Comparison of ENCODE assay signal across 11 cellular contexts in the genomic region with DNA sequence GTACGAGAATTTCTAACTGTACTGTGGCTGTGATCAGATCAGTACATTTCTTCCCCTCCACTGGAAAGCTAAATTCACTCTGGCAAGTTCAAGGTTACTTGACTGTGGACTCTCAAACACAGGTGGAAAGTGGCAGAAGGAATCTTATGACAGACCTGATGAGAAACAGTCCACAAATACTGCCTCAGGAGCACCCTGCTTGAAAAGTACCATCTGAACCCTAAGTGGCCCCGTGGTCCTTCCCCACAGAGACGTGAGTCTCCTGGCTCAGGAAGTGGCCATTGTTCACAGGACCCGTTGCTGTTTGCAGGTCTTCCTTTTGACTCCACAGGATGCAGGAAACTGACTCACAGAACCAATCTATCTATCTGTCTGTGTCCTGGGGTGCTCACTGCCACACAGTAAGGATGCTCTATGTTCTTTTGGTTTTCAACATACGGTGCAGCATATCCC. TPM values are rescaled to one million over a fixed set of nuclear protein-coding genes. Genes with fewer than 3 reads are reported as not detected.
DNase-seq lines count a peak whose midpoint lies in the region; ATAC-seq and TF ChIP-seq lines count a peak whose summit lies in the region.
"Had no signal": no experiment of that assay in that cellular context is flagged by ENCODE, and none has a peak within 500 bp of the region (broad histone marks: within the 10 kb centered on the region; RNA-seq: fewer than 3 reads in every experiment).

No MANE protein-coding gene starts in this region.

- TF ChIP-seq CTCF in left ventricle myocardium inferior (IDR thresholded peaks at IDR 0.05; ENCODE audit: borderline replicate concordance) (no peak), RWPE1 (conservative IDR thresholded peaks at IDR 0.05; ENCODE audit: low read depth) (no peak), upper lobe of right lung (IDR thresholded peaks at IDR 0.05) (no peak), lower leg skin (IDR thresholded peaks at IDR 0.05) (no peak)

- TF ChIP-seq POLR2A in lower leg skin (IDR thresholded peaks at IDR 0.05): no peak

- no peaks in the 10 kb centered on the region for H3K36me3 ChIP-seq in left ventricle myocardium inferior
- H3K36me3 ChIP-seq in upper lobe of right lung: no peaks in the 10 kb centered on the region

- intact Hi-C loops in left ventricle myocardium inferior (cut with micrococcal nuclease): no loop called here
- intact Hi-C loops in cardiac septum (cut with DNase I): no loop called here
- intact Hi-C loops in upper lobe of right lung (cut with DNase I): no loop called here
- intact Hi-C loops in lower leg skin (cut with DNase I; ENCODE audit: low total_unique reads): no loop called here

- CTCF ChIA-PET in RWPE1 (lab: Yijun Ruan, JAX): no interaction called here

- no peak for DNase-seq in left ventricle myocardium inferior
- DNase-seq in cardiac septum (ENCODE audit: low spot score): no peak
- DNase-seq in RWPE1 (ENCODE audit: low spot score): peak; percentile 13
- no peak for DNase-seq in upper lobe of right lung
- DNase-seq in lower leg skin (ENCODE audit: low spot score in 2 of 2): no peak
- DNase-seq: effector memory CD4-positive, alpha-beta T cell; NCI-H187 treated with DMSO at 0.1 percent for 48 hours had no signal

- POLR2A ChIA-PET in RWPE1 (lab: Yijun Ruan, JAX; ENCODE audit: low non-redundant PET): no interaction called here

- H3K27ac ChIP-seq in left ventricle myocardium inferior (replicated peaks): peak overlapping the region; percentile 83
- no peak overlapping the region for H3K27ac ChIP-seq in RWPE1
- no peak overlapping the region for H3K27ac ChIP-seq in upper lobe of right lung

- H3K27me3 ChIP-seq in left ventricle myocardium inferior (ENCODE audit: low read depth) (no peaks in the 10 kb centered on the region), upper lobe of right lung (no peaks in the 10 kb centered on the region)

- H3K9me3 ChIP-seq in left ventricle myocardium inferior (replicated peaks) (no peaks in the 10 kb centered on the region), upper lobe of right lung (no peaks in the 10 kb centered on the region)

- 75 to 82% methylated on average over 5 of the region's 5 CpGs for WGBS in lower leg skin, 2 donors

- H3K4me1 ChIP-seq in left ventricle myocardium inferior (peaks cover 46% of the 10 kb centered on the region), upper lobe of right lung (peaks cover 29% of the 10 kb centered on the region)

- ATAC-seq in esophagus mucosa (peak; percentile 31), upper lobe of right lung (peak; percentile 7), HG02678 (IDR thresholded peaks at IDR 0.05; ENCODE audit: unreplicated experiment) (no peak), HG03139 (IDR thresholded peaks at IDR 0.05; ENCODE audit: unreplicated experiment) (no peak)

- H3K4me3 ChIP-seq in left ventricle myocardium inferior (no peak overlapping the region), upper lobe of right lung (no peak overlapping the region), lower leg skin (ENCODE audit: low read depth, poor library complexity, severe bottlenecking) (no peak overlapping the region)

RNA-seq across cellular contexts. Expression of gene NHSL1, which starts 47.5 kb away (rescaled TPM):
- total RNA-seq in left ventricle myocardium inferior (44.7 TPM), cardiac septum (88.2 TPM), esophagus mucosa (34.8 TPM), upper lobe of right lung (69.5 TPM), lower leg skin (10 to 100 TPM; 44.4 to 70.9 (median 53.2) TPM)
- total RNA-seq: CD4-positive, CD25-positive, alpha-beta regulatory T cell had no signal

Comparison
In these comparisons a context has a peak if more than half of its experiments do, and no peak if none do; other contexts are left out.
1. ATAC-seq: peak in esophagus mucosa (single experiment) and upper lobe of right lung (single experiment); none in HG02678 (single experiment) and HG03139 (single experiment).